In the genomic region with DNA sequence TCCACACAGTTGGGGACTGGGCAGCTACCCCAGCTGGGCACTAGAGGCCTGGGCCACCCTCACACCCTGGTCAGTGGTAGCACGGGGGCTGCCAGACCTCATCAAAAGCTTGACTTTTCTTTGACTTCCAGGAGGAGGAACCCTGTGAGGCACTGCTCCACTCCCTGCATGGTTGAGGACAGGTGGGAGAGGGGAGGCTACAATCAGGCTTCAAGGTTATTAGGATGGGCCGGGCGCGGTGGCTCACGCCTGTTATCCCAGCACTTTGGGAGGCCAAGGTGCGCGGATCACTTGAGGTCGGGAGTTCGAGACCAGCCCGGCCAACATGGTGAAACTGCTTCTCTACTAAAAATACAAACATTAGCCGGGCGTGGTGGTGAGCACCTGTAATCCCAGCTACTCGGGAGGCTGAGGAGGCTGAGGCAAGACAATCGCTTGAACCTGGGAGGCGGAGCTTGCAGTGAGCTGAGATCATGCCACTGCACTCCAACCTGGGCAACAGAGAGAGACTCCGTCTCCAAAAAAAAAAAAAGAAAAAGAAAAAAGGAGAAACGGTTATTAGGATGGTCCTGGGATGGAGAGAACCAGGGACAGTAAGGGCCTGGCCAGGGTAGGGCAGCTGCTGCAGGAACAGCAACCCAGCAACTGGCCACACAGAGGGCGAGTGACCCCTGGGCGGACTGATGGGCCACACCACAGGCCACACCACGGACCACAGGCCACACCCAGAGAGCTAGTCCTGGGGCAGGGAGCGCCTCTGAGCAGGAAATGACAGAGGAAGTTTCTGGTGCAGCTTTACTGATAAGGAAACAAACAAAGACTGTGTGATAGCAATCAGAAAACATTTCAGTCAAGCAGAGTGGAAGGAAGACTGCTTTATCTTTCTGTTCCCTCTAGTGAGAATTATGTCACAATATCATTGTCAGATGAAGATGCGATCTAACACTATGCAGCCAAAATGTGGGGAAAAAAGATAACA, we compare ENCODE assay signal across 8 cellular contexts. TPM values are rescaled to one million over a fixed set of nuclear protein-coding genes. Genes with fewer than 3 reads are reported as not detected.
A peak's percentile ranks its signal among the peaks of the same experiment; 100 is the strongest.
DNase-seq lines count a peak whose midpoint lies in the region; ATAC-seq and TF ChIP-seq lines count a peak whose summit lies in the region.

No MANE protein-coding gene starts in this region.

- H3K27ac Mint-ChIP-seq in activated naive CD8-positive, alpha-beta T cell treated with anti-CD3 and anti-CD28 coated beads, Interleukin-2, amount 50 U/mL, for 24 hours = no peak overlapping the region
- peak overlapping the region; percentile 33 to 84 for H3K27ac Mint-ChIP-seq in natural killer cell

- H3K9ac ChIP-seq in mesenchymal stem cell (ENCODE audit: low read length) = no peak overlapping the region

- H3K4ac ChIP-seq in mesenchymal stem cell (ENCODE audit: low read depth in 1 of 2, low read length in 2 of 2) = no peak overlapping the region

- H2BK15ac ChIP-seq in mesenchymal stem cell (ENCODE audit: low read depth, poor library complexity, severe bottlenecking) = no peak overlapping the region

- no peaks in the 10 kb centered on the region for H3K36me3 ChIP-seq in mesenchymal stem cell (ENCODE audit: control insufficient read depth in 1 of 2, insufficient read depth in 2 of 2, low read depth in 1 of 2, low read length in 2 of 2)

- DNase-seq in GM12864 (ENCODE audit: low read depth) (peak; percentile 7), NOMO-1 (lab: John Stamatoyannopoulos, UW; ENCODE audit: unreplicated experiment in 2 of 2) (peak; percentile 3 to 39), natural killer cell (no peak), mesenchymal stem cell (no peak)
- peak; percentile 20 for DNase-seq in activated naive CD8-positive, alpha-beta T cell treated with anti-CD3 and anti-CD28 coated beads, Interleukin-2, amount 50 U/mL, for 24 hours

- no peak overlapping the region for H3K27ac ChIP-seq in mesenchymal stem cell (ENCODE audit: low read length, poor library complexity, severe bottlenecking)

- 77% methylated on average over 16 of the region's 22 CpGs for WGBS in mesenchymal stem cell

- H3K23ac ChIP-seq in mesenchymal stem cell (ENCODE audit: low read length in 2 of 2) = no peak overlapping the region

- intact Hi-C loops in natural killer cell (cut with micrococcal nuclease) = no loop called here

- H3K18ac ChIP-seq in mesenchymal stem cell (ENCODE audit: low read depth in 1 of 2, low read length in 2 of 2) = peak overlapping the region in 1 of 2 experiments; percentile 12

- H3K36me3 Mint-ChIP-seq in activated naive CD8-positive, alpha-beta T cell treated with anti-CD3 and anti-CD28 coated beads, Interleukin-2, amount 50 U/mL, for 24 hours (ENCODE audit: low read depth) = no peaks in the 10 kb centered on the region
- H3K36me3 Mint-ChIP-seq in natural killer cell = no peaks in the 10 kb centered on the region

- no peak for TF ChIP-seq CTCF in GM12864 (IDR thresholded peaks at IDR 0.05; ENCODE audit: low read depth, low read length, missing control alignments)
- TF ChIP-seq CTCF in natural killer cell (IDR thresholded peaks at IDR 0.05) = no peak

- no peaks in the 10 kb centered on the region for H3K9me3 Mint-ChIP-seq in activated naive CD8-positive, alpha-beta T cell treated with anti-CD3 and anti-CD28 coated beads, Interleukin-2, amount 50 U/mL, for 24 hours
- no peaks in the 10 kb centered on the region for H3K9me3 Mint-ChIP-seq in natural killer cell

- peaks cover 1% of the 10 kb centered on the region for H3K4me1 ChIP-seq in mesenchymal stem cell (ENCODE audit: control insufficient read depth, insufficient read depth, low read depth, low read length)

- H3K27me3 ChIP-seq in mesenchymal stem cell (ENCODE audit: control insufficient read depth in 1 of 2, insufficient read depth in 1 of 2, low read length in 2 of 2) = peaks cover 0 to 20% of the 10 kb centered on the region in 2 experiments

- H3K14ac ChIP-seq in mesenchymal stem cell (ENCODE audit: low read length in 2 of 2) = no peak overlapping the region

- no peak overlapping the region for H2AK5ac ChIP-seq in mesenchymal stem cell (ENCODE audit: low read length, severe bottlenecking)

- H3K4me2 ChIP-seq in mesenchymal stem cell (ENCODE audit: low read length, poor library complexity, severe bottlenecking) = no peak overlapping the region

- H2BK12ac ChIP-seq in mesenchymal stem cell (ENCODE audit: low read length in 2 of 2) = no peak overlapping the region

- H3K27me3 Mint-ChIP-seq in activated naive CD8-positive, alpha-beta T cell treated with anti-CD3 and anti-CD28 coated beads, Interleukin-2, amount 50 U/mL, for 24 hours = no peaks in the 10 kb centered on the region
- no peaks in the 10 kb centered on the region for H3K27me3 Mint-ChIP-seq in natural killer cell (ENCODE audit: low read depth in 2 of 2)

- ATAC-seq in activated naive CD8-positive, alpha-beta T cell treated with anti-CD3 and anti-CD28 coated beads, Interleukin-2, amount 50 U/mL, for 24 hours = peak; percentile 54
- ATAC-seq in natural killer cell (peak; percentile 76 to 95 (median 80)), HG03108 (IDR thresholded peaks at IDR 0.05; ENCODE audit: unreplicated experiment) (no peak), HG02981 (IDR thresholded peaks at IDR 0.05; ENCODE audit: unreplicated experiment) (no peak), GM19395 (IDR thresholded peaks at IDR 0.05; ENCODE audit: unreplicated experiment) (no peak)

- H3K4me1 Mint-ChIP-seq in activated naive CD8-positive, alpha-beta T cell treated with anti-CD3 and anti-CD28 coated beads, Interleukin-2, amount 50 U/mL, for 24 hours = peaks cover 16% of the 10 kb centered on the region
- peaks cover 20 to 31% of the 10 kb centered on the region in 2 donors for H3K4me1 Mint-ChIP-seq in natural killer cell

- H3K4me3 Mint-ChIP-seq in activated naive CD8-positive, alpha-beta T cell treated with anti-CD3 and anti-CD28 coated beads, Interleukin-2, amount 50 U/mL, for 24 hours = no peak overlapping the region
- H3K4me3 Mint-ChIP-seq in natural killer cell = peak overlapping the region; percentile 40

- no peak overlapping the region for H3K4me3 ChIP-seq in GM12864 (ENCODE audit: low read depth, low read length)
- no peak overlapping the region for H3K4me3 ChIP-seq in mesenchymal stem cell (ENCODE audit: insufficient read depth in 1 of 2, low read depth in 1 of 2, low read length in 2 of 2)

- no peak overlapping the region for H4K91ac ChIP-seq in mesenchymal stem cell (ENCODE audit: low read length)

- H2AFZ ChIP-seq in mesenchymal stem cell (ENCODE audit: low read depth, low read length) = no peak overlapping the region

- no peak overlapping the region for H2BK5ac ChIP-seq in mesenchymal stem cell (ENCODE audit: low read depth, low read length, poor library complexity, severe bottlenecking)

- H3K9me3 ChIP-seq in mesenchymal stem cell (ENCODE audit: control insufficient read depth, low read length) = no peaks in the 10 kb centered on the region

- no peak overlapping the region for H2BK120ac ChIP-seq in mesenchymal stem cell (ENCODE audit: low read depth, low read length)

- no peak overlapping the region for H4K8ac ChIP-seq in mesenchymal stem cell (ENCODE audit: low read length)

- no peaks in the 10 kb centered on the region for H3K79me1 ChIP-seq in mesenchymal stem cell (replicated peaks; ENCODE audit: low read length, poor library complexity, severe bottlenecking)

RNA-seq across cellular contexts. Expression of gene OPN1LW, which starts 20.5 kb away (rescaled TPM):
- total RNA-seq in natural killer cell = not detected
- polyA plus RNA-seq in mesenchymal stem cell (2013, experiment 1 of 2) = not detected
- polyA plus RNA-seq in mesenchymal stem cell (2013, experiment 2 of 2) = not detected

RNA-seq across cellular contexts. Expression of gene MECP2, which starts 26.0 kb away (rescaled TPM):
- 100 to 1,000 TPM; 177 to 198 (median 182) TPM for total RNA-seq in natural killer cell
- 19.1 TPM for polyA plus RNA-seq in mesenchymal stem cell (2013, experiment 1 of 2)
- polyA plus RNA-seq in mesenchymal stem cell (2013, experiment 2 of 2) = 20.5 TPM

RNA-seq across cellular contexts. Expression of gene OPN1MW, which starts 58.9 kb away (rescaled TPM):
- total RNA-seq in natural killer cell = not detected
- polyA plus RNA-seq in mesenchymal stem cell (2013, experiment 1 of 2) = not detected
- not detected for polyA plus RNA-seq in mesenchymal stem cell (2013, experiment 2 of 2)

Comparison
In these comparisons a context has a peak if more than half of its experiments do, and no peak if none do; other contexts are left out.
1. DNase-seq: peak in GM12864 (single experiment), NOMO-1 (2 of 2) and activated naive CD8-positive, alpha-beta T cell treated with anti-CD3 and anti-CD28 coated beads, Interleukin-2, amount 50 U/mL, for 24 hours (single experiment); none in natural killer cell (single experiment) and mesenchymal stem cell (single experiment).
2. ATAC-seq: peak in activated naive CD8-positive, alpha-beta T cell treated with anti-CD3 and anti-CD28 coated beads, Interleukin-2, amount 50 U/mL, for 24 hours (single experiment) and natural killer cell (3 of 3); none in HG03108 (single experiment), HG02981 (single experiment) and GM19395 (single experiment).